In the genomic region with DNA sequence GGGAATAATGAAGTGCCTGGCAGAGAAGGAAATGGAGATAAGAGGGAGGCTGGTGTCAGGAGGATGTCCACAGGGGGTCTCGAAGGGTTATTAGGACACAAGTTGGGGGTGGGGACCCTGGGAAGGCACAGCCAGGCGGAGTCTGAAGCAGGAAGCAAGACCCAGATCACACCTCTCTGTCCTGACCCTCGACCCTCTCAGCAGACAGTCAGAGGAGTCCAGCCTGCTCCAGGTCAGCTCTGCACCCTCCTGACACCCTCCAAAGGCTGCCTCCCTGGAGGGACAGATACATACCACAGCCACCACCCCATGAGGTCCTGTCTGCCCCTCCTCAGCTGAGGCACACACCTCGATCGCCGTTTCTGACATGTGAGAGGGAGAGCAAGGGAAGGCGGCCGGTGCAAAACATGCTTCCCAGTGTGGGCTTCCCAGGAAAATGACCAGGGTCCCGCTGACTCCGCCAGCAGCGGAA, we compare ENCODE assay signal across 1 cellular context.
TF ChIP-seq lines count a peak whose summit lies in the region.

No MANE protein-coding gene starts in this region.

TF ChIP-seq in HepG2, 621 proteins besides CTCF, POLR2A, EP300 and RAD21 (continued from another document):
- TF ChIP-seq GATA4 (IDR thresholded peaks at IDR 0.05; ENCODE audit: borderline replicate concordance, low read depth) (no peak), FOXK2 (IDR thresholded peaks at IDR 0.05) (no peak), ZNF136 (CRISPR knock-in tag; IDR thresholded peaks at IDR 0.05; ENCODE audit: low read depth) (no peak), HNRNPLL (IDR thresholded peaks at IDR 0.05; ENCODE audit: low read depth, low read length, poor library complexity, severe bottlenecking) (no peak), HOXA7 (CRISPR knock-in tag; IDR thresholded peaks at IDR 0.05) (no peak), KMT2A (CRISPR knock-in tag; IDR thresholded peaks at IDR 0.05) (no peak), ZNF350 (CRISPR knock-in tag; IDR thresholded peaks at IDR 0.05; ENCODE audit: borderline replicate concordance, low read depth) (no peak), ETS1 (CRISPR knock-in tag; IDR thresholded peaks at IDR 0.05) (no peak), NR2C2 (CRISPR knock-in tag; IDR thresholded peaks at IDR 0.05; ENCODE audit: borderline replicate concordance) (no peak)
- TF ChIP-seq, protein P1, sequence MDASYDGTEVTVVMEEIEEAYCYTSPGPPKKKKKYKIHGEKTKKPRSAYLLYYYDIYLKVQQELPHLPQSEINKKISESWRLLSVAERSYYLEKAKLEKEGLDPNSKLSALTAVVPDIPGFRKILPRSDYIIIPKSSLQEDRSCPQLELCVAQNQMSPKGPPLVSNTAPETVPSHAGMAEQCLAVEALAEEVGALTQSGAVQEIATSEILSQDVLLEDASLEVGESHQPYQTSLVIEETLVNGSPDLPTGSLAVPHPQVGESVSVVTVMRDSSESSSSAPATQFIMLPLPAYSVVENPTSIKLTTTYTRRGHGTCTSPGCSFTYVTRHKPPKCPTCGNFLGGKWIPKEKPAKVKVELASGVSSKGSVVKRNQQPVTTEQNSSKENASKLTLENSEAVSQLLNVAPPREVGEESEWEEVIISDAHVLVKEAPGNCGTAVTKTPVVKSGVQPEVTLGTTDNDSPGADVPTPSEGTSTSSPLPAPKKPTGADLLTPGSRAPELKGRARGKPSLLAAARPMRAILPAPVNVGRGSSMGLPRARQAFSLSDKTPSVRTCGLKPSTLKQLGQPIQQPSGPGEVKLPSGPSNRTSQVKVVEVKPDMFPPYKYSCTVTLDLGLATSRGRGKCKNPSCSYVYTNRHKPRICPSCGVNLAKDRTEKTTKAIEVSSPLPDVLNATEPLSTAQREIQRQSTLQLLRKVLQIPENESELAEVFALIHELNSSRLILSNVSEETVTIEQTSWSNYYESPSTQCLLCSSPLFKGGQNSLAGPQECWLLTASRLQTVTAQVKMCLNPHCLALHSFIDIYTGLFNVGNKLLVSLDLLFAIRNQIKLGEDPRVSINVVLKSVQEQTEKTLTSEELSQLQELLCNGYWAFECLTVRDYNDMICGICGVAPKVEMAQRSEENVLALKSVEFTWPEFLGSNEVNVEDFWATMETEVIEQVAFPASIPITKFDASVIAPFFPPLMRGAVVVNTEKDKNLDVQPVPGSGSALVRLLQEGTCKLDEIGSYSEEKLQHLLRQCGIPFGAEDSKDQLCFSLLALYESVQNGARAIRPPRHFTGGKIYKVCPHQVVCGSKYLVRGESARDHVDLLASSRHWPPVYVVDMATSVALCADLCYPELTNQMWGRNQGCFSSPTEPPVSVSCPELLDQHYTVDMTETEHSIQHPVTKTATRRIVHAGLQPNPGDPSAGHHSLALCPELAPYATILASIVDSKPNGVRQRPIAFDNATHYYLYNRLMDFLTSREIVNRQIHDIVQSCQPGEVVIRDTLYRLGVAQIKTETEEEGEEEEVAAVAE (CRISPR knock-in tag; IDR thresholded peaks at IDR 0.05; ENCODE audit: borderline replicate concordance) = no peak
TF ChIP-seq in HepG2: peak in this region for 0.
